ENCODE assay signal across 20 cellular contexts in the genomic region with DNA sequence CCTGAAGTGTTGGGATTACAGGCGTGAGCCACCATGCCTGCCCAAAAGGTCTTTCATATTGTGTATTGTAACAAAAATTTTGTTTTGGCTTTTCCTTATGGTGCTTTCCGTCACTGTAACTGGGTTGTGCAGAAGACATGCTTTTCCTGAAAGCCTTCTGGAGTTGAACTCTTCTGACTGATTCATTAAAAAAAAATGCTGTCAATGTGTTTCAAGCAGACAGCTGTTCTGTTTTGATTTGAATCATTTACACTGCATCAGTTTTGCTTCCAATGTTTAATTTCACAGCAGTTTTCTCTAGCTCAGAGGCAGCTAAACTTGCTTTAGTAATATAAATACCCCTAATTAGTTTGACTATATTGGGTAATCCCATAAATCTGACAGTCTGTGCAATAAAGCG. TPM values are rescaled to one million over a fixed set of nuclear protein-coding genes. Genes with fewer than 3 reads are reported as not detected.
A peak's percentile ranks its signal among the peaks of the same experiment; 100 is the strongest.
DNase-seq lines count a peak whose midpoint lies in the region; ATAC-seq, FAIRE-seq and TF ChIP-seq lines count a peak whose summit lies in the region.
"Had no signal": no experiment of that assay in that cellular context is flagged by ENCODE, and none has a peak within 500 bp of the region (broad histone marks: within the 10 kb centered on the region; RNA-seq: fewer than 3 reads in every experiment).

No MANE protein-coding gene starts in this region.

- no peak overlapping the region for H3K27ac ChIP-seq in astrocyte (ENCODE audit: low read depth, low read length)
- H3K27ac ChIP-seq in psoas muscle, result peak overlapping the region; percentile 98
- H3K27ac ChIP-seq: 22Rv1 had no signal

- peak; percentile 11 for DNase-seq in NOMO-1 treated with DMSO at 0.1 percent for 48 hours (lab: John Stamatoyannopoulos, UW; ENCODE audit: unreplicated experiment)
- DNase-seq in NOMO-1 treated with dmso at 0.1 percent for 144 hours (lab: John Stamatoyannopoulos, UW; ENCODE audit: unreplicated experiment), result no peak
- DNase-seq in astrocyte (ENCODE audit: low read depth), result no peak
- DNase-seq in psoas muscle, result no peak
- no peak for DNase-seq in NCI-H2227 (lab: John Stamatoyannopoulos, UW; ENCODE audit: unreplicated experiment)
- no peak for DNase-seq in AML-193 (lab: John Stamatoyannopoulos, UW)
- DNase-seq in COLO829 (ENCODE audit: low spot score), result no peak
- DNase-seq: DMS79, Kasumi-1, NCI-H1092, NCI-H1436, NCI-H187 treated with DMSO at 0.1 percent for 48 hours, NCI-H524 treated with DMSO at 0.1 percent for 48 hours, PC-3, SK-N-SH had no signal

- FAIRE-seq in astrocyte (lab: Jason Lieb, UNC), result no peak
- FAIRE-seq: H54 had no signal

- H3K9me3 Mint-ChIP-seq in astrocyte (ENCODE audit: unreplicated experiment), result no peaks in the 10 kb centered on the region

- H3K9me3 ChIP-seq in astrocyte (ENCODE audit: insufficient read depth, low read depth, low read length) (no peaks in the 10 kb centered on the region), psoas muscle (no peaks in the 10 kb centered on the region)
- H3K9me3 ChIP-seq: SK-N-SH had no signal

- H3K4me2 ChIP-seq in astrocyte (ENCODE audit: low read length), result peak overlapping the region; percentile 22
- H3K4me2 ChIP-seq: SK-N-SH had no signal

- no peak overlapping the region for H3K4me3 ChIP-seq in astrocyte (ENCODE audit: insufficient read depth, low read depth, low read length)
- H3K4me3 ChIP-seq in psoas muscle, result no peak overlapping the region

- peak overlapping the region; percentile 59 for H3K27ac Mint-ChIP-seq in astrocyte (ENCODE audit: unreplicated experiment)
- H3K27ac Mint-ChIP-seq: B cell had no signal

- H3K4me3 Mint-ChIP-seq in astrocyte (ENCODE audit: unreplicated experiment), result no peak overlapping the region
- H3K4me3 Mint-ChIP-seq: B cell had no signal

- H3K36me3 Mint-ChIP-seq in astrocyte (ENCODE audit: low read depth, unreplicated experiment), result peaks cover 15% of the 10 kb centered on the region

- H3K9ac ChIP-seq in astrocyte (ENCODE audit: low read length), result no peak overlapping the region
- H3K9ac ChIP-seq: SK-N-SH had no signal

- peaks cover 51% of the 10 kb centered on the region for H4K20me1 ChIP-seq in astrocyte (ENCODE audit: insufficient read depth, low read length)

- H2AFZ ChIP-seq in astrocyte (ENCODE audit: low read depth, low read length), result no peak overlapping the region

- ATAC-seq in psoas muscle (no peak), HG03378 (IDR thresholded peaks at IDR 0.05; ENCODE audit: unreplicated experiment) (no peak)
- ATAC-seq: PC-3 had no signal

- H3K27me3 ChIP-seq in astrocyte (ENCODE audit: insufficient read depth, low read length) (no peaks in the 10 kb centered on the region), psoas muscle (ENCODE audit: insufficient read depth in 3 of 3, low read length in 2 of 3) (no peaks in the 10 kb centered on the region)

- WGBS in psoas muscle, 3 donors, result 62 to 82% (median 63%) methylated on average over 3 of the region's 3 CpGs

- peaks cover 16% of the 10 kb centered on the region for H3K4me1 Mint-ChIP-seq in astrocyte (ENCODE audit: low read depth, unreplicated experiment)

- H3K4me1 ChIP-seq in astrocyte (ENCODE audit: insufficient read depth, low read length) (no peaks in the 10 kb centered on the region), psoas muscle (peaks cover 95% of the 10 kb centered on the region)

- H3K27me3 Mint-ChIP-seq in astrocyte (ENCODE audit: low read depth, unreplicated experiment), result no peaks in the 10 kb centered on the region
- H3K27me3 Mint-ChIP-seq: B cell had no signal

- no peak for TF ChIP-seq CTCF in astrocyte (IDR thresholded peaks at IDR 0.05; ENCODE audit: insufficient read depth, low read depth, low read length)
- no peak for TF ChIP-seq CTCF in psoas muscle (IDR thresholded peaks at IDR 0.05)

- intact Hi-C loops in psoas muscle (cut with DNase I), result loop anchor here in 1 of 2 donors (10.0 kb wide), 1 partner anchor 1856 kb away; no protein-coding TSS in a partner anchor

- H3K79me2 ChIP-seq in astrocyte (ENCODE audit: insufficient read depth, low read length), result peaks cover 31% of the 10 kb centered on the region

- H3K36me3 ChIP-seq in astrocyte (ENCODE audit: insufficient read depth, low read length), result peaks cover 74% of the 10 kb centered on the region
- H3K36me3 ChIP-seq in psoas muscle (ENCODE audit: insufficient read depth in 1 of 2, low read depth in 1 of 2), result peaks cover 12 to 93% of the 10 kb centered on the region in 2 donors

RNA-seq across cellular contexts. Expression of a gene that starts 7.8 kb away (rescaled TPM):
- 38.2 and 42.6 TPM in 2 replicates for total RNA-seq in astrocyte
- total RNA-seq in psoas muscle, result 100 to 1,000 TPM in 3 of 4 donors, 10 to 100 TPM in 1; 65.2 to 210 (median 131) TPM
- 100 to 1,000 TPM in 2 of 3 donors, 10 to 100 TPM in 1; 91.7 to 253 (median 163) TPM for polyA plus RNA-seq in psoas muscle

RNA-seq across cellular contexts. Expression of a gene that starts 15.0 kb away (rescaled TPM):
- total RNA-seq in astrocyte (107 and 116 TPM in 2 replicates), psoas muscle (1,000 to 10,000 TPM in 1 of 4 donors, 100 to 1,000 TPM in 3; 236 to 1,187 (median 448) TPM)
- 100 to 1,000 TPM in 2 of 3 donors, 10 to 100 TPM in 1; 41.6 to 905 (median 582) TPM for polyA plus RNA-seq in psoas muscle

RNA-seq across cellular contexts. Expression of a gene that starts 26.2 kb away (rescaled TPM):
- total RNA-seq in astrocyte (2.3 and 3.3 TPM in 2 replicates), psoas muscle (under 1 TPM in 3 of 4 donors, not detected in 1; 0.12 to 0.38 (median 0.14) TPM)
- under 1 TPM; 0.04 to 0.21 (median 0.07) TPM for polyA plus RNA-seq in psoas muscle
- total RNA-seq: PC-3, RPMI7951 had no signal
- polyA plus RNA-seq: SK-N-SH had no signal

RNA-seq across cellular contexts. Expression of a gene that starts 30.5 kb away (rescaled TPM):
- total RNA-seq in astrocyte, result 66.5 and 76.8 TPM in 2 replicates
- total RNA-seq in psoas muscle, result 10 to 100 TPM; 20.0 to 45.4 (median 35.0) TPM
- polyA plus RNA-seq in psoas muscle, result 10 to 100 TPM; 13.0 to 35.0 (median 30.0) TPM
